Comparison of ENCODE assay signal across 11 cellular contexts in the genomic region with DNA sequence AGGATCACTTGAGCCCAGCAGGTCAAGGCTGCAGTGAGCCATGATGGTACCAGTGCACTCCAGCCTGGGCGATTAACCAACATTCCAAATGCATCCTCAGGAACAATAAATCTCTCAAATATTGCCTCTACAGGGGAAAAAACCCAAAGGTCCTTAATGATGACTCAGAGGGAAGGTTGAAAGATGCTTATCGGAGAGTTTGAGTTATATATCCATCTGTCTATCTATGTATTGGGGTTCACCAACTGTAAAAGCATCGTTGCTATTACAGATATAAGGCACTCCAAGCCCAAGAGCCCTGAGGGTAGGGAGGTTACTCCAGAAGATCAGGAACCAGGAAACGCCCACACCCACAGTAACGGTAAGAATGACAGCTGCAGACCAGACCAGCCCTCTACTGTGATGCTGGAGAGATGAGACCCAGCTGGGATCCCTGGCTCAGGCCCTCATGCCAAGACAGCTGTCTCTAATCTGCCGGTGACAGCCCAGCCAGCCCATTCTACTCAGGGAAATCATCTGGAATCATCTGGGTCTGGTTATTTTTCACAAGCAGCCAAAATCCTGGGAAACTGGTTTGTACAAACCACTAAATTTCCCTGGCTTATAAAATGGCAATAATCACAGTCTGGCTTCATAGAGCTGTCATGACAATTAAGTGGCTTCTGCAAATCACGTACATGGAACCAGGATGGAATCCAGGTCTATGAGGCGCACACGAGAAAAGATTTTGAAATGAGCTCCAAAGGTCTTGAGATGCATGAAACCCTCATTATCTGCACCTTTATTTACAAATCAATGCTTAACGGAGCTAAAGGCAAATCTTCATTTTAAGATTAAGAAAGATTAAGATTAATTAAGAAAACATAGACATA. TPM values are rescaled to one million over a fixed set of nuclear protein-coding genes. Genes with fewer than 3 reads are reported as not detected.
DNase-seq lines count a peak whose midpoint lies in the region; ATAC-seq, FAIRE-seq and TF ChIP-seq lines count a peak whose summit lies in the region.
"Had no signal": no experiment of that assay in that cellular context is flagged by ENCODE, and none has a peak within 500 bp of the region (broad histone marks: within the 10 kb centered on the region; RNA-seq: fewer than 3 reads in every experiment).

No MANE protein-coding gene starts in this region.

- no peak overlapping the region for H3K27ac ChIP-seq in gastrocnemius medialis

- CTCF ChIA-PET in Calu3 (lab: Charles Lee): interaction anchor here (0.6 to 1.6 kb wide), 12 partner anchors 8 to 563 kb away, joined by 3 to 10 read pairs (median 4); a partner anchor contains a TSS

- no TSS peak for BruUV-seq in Calu3 (replicated peaks; lab: Mats Ljungman, UMichigan)

- peaks cover 0 to 5% of the 10 kb centered on the region in 2 donors for H3K4me1 ChIP-seq in gastrocnemius medialis

- ATAC-seq in gastrocnemius medialis (no peak), HG03439 (IDR thresholded peaks at IDR 0.05; ENCODE audit: unreplicated experiment) (no peak)

- DNase-seq in Calu3: no peak
- DNase-seq in NCI-H1694 (lab: John Stamatoyannopoulos, UW): peak; percentile 15
- peak; percentile 70 for DNase-seq in bronchial epithelial cell (ENCODE audit: low read depth)
- peak; percentile 92 for DNase-seq in myocyte (ENCODE audit: low read depth)
- no peak for DNase-seq in putamen (ENCODE audit: low spot score)
- no peak for DNase-seq in HPDE6-E6E7 (ENCODE audit: extremely low spot score)
- no peak for DNase-seq in gastrocnemius medialis

- no peak for TF ChIP-seq CTCF in Calu3 (IDR thresholded peaks at IDR 0.05; ENCODE audit: unreplicated experiment)
- TF ChIP-seq CTCF in bronchial epithelial cell (IDR thresholded peaks at IDR 0.05; ENCODE audit: insufficient read depth, low read length, severe bottlenecking): no peak
- TF ChIP-seq CTCF in gastrocnemius medialis (IDR thresholded peaks at IDR 0.05 in 4 of 5, conservative IDR thresholded peaks at IDR 0.05 in 1 of 5): no peak

- H3K36me3 ChIP-seq in bronchial epithelial cell (ENCODE audit: control insufficient read depth, insufficient read depth, low read length) (no peaks in the 10 kb centered on the region), gastrocnemius medialis (no peaks in the 10 kb centered on the region)

- TF ChIP-seq POLR2A in gastrocnemius medialis (IDR thresholded peaks at IDR 0.05): no peak

- no peak for FAIRE-seq in bronchial epithelial cell (lab: Jason Lieb, UNC)

- H3K27me3 Mint-ChIP-seq in Calu3 (ENCODE audit: unreplicated experiment): no peaks in the 10 kb centered on the region

- no peaks in the 10 kb centered on the region for H3K9me3 ChIP-seq in gastrocnemius medialis

- in situ Hi-C loops in gastrocnemius medialis (cut with MboI; ENCODE audit: low sequenced_read_pairs in 4 of 4): loop anchor here in 1 of 4 donors (25.0 kb wide), 1 partner anchor 224 kb away; a partner anchor contains a TSS

- no peak overlapping the region for H3K4me3 Mint-ChIP-seq in Calu3 (ENCODE audit: low read depth, unreplicated experiment)
- H3K4me3 Mint-ChIP-seq: brain had no signal

- no peaks in the 10 kb centered on the region for H3K36me3 Mint-ChIP-seq in Calu3 (ENCODE audit: insufficient read depth, unreplicated experiment)
- H3K36me3 Mint-ChIP-seq: brain had no signal

- peaks cover 8% of the 10 kb centered on the region for H3K4me1 Mint-ChIP-seq in Calu3 (ENCODE audit: low read depth, unreplicated experiment)

- intact Hi-C loops in Calu3 (cut with micrococcal nuclease; ENCODE audit: unreplicated experiment) (no loop called here), gastrocnemius medialis (cut with DNase I; ENCODE audit: low total_unique reads) (no loop called here)

- peak overlapping the region; percentile 35 for H3K27ac Mint-ChIP-seq in Calu3 (ENCODE audit: unreplicated experiment)

- H3K9me3 Mint-ChIP-seq in Calu3 (ENCODE audit: low read depth, unreplicated experiment): peaks cover 3% of the 10 kb centered on the region

- H3K4me3 ChIP-seq in bronchial epithelial cell (ENCODE audit: low read depth, low read length) (no peak overlapping the region), gastrocnemius medialis (no peak overlapping the region)

- H3K27me3 ChIP-seq in bronchial epithelial cell (ENCODE audit: control insufficient read depth, insufficient read depth, low read length) (no peaks in the 10 kb centered on the region), gastrocnemius medialis (peaks cover 0 to 5% (median 3%) of the 10 kb centered on the region in 3 donors)

RNA-seq across cellular contexts. Expression of a gene that starts 23.8 kb away (rescaled TPM):
- total RNA-seq in Calu3 (2022) (not detected in 2 replicates), bronchial epithelial cell (0.26 TPM in 1 of 2 replicates, not detected in the other), myocyte (not detected in 2 replicates), gastrocnemius medialis (not detected)
- polyA plus RNA-seq in myocyte (2012): not detected
- total RNA-seq: osteoblast, temporal lobe had no signal

RNA-seq across cellular contexts. Expression of a gene that starts 26.9 kb away (rescaled TPM):
- total RNA-seq in Calu3 (2022) (6.6 and 6.9 TPM in 2 replicates), bronchial epithelial cell (6.6 and 87.9 TPM in 2 replicates), myocyte (0.21 and 0.37 TPM in 2 replicates), gastrocnemius medialis (not detected)
- 0.20 TPM for polyA plus RNA-seq in myocyte (2012)
- total RNA-seq: osteoblast had no signal

Comparison
In these comparisons a context has a peak if more than half of its experiments do, and no peak if none do; other contexts are left out.
1. DNase-seq: peak in NCI-H1694 (single experiment), bronchial epithelial cell (single experiment) and myocyte (single experiment); none in Calu3 (single experiment), putamen (single experiment), HPDE6-E6E7 (single experiment) and gastrocnemius medialis (0 of 2).